Comparison of ENCODE assay signal across 12 cellular contexts in genomic region chr6:151627689-151628444, GRCh38.
DNase-seq lines count a peak whose midpoint lies in the region; ATAC-seq, FAIRE-seq and TF ChIP-seq lines count a peak whose summit lies in the region.
"Had no signal": no experiment of that assay in that cellular context is flagged by ENCODE, and none has a peak within 500 bp of the region (broad histone marks: within the 10 kb centered on the region; RNA-seq: fewer than 3 reads in every experiment).

No MANE protein-coding gene starts in this region.

- peak; percentile 8 for DNase-seq in GM06990 (ENCODE audit: extremely low read depth, insufficient read length)
- DNase-seq in H54 (ENCODE audit: insufficient read length, low spot score) = no peak
- peak; percentile 20 for DNase-seq in NCI-H748 (lab: John Stamatoyannopoulos, UW; ENCODE audit: unreplicated experiment)
- DNase-seq in glomerular visceral epithelial cell (ENCODE audit: extremely low spot score) = peak; percentile 4
- DNase-seq in lower lobe of right lung = no peak
- no peak for DNase-seq in suprapubic skin (ENCODE audit: low spot score in 2 of 2)
- no peak for DNase-seq in CD14-positive monocyte (ENCODE audit: low spot score)
- DNase-seq in NCI-H510A treated with DMSO at 0.1 percent for 48 hours (lab: John Stamatoyannopoulos, UW) = no peak
- DNase-seq: activated CD8-positive, alpha-beta memory T cell treated with anti-CD3 and anti-CD28 coated beads, Interleukin-2, amount 10 ng/mL, durations not matched to agents 7 days and 5 days; cortex of kidney; DMS79 treated with DMSO at 0.1 percent for 48 hours had no signal

- no peaks in the 10 kb centered on the region for H3K4me1 ChIP-seq in lower lobe of right lung
- H3K4me1 ChIP-seq in suprapubic skin = no peaks in the 10 kb centered on the region

- H3K4me3 ChIP-seq in GM06990 (replicated peaks; ENCODE audit: low read depth, low read length) (no peak overlapping the region), lower lobe of right lung (no peak overlapping the region), suprapubic skin (no peak overlapping the region)
- H3K4me3 ChIP-seq: HAP-1 had no signal

- no peak for TF ChIP-seq POLR2A in H54 (IDR thresholded peaks at IDR 0.05; ENCODE audit: low read depth, low read length)
- no peak for TF ChIP-seq POLR2A in suprapubic skin (IDR thresholded peaks at IDR 0.05)

- H3K27ac ChIP-seq in lower lobe of right lung = no peak overlapping the region
- H3K27ac ChIP-seq in suprapubic skin = no peak overlapping the region

- no peaks in the 10 kb centered on the region for H3K27me3 ChIP-seq in GM06990 (replicated peaks; ENCODE audit: control insufficient read depth, insufficient read depth, low read length)
- H3K27me3 ChIP-seq in lower lobe of right lung (ENCODE audit: low read depth) = no peaks in the 10 kb centered on the region
- no peaks in the 10 kb centered on the region for H3K27me3 ChIP-seq in suprapubic skin

- no peaks in the 10 kb centered on the region for H3K9me3 ChIP-seq in lower lobe of right lung
- no peaks in the 10 kb centered on the region for H3K9me3 ChIP-seq in suprapubic skin
- H3K9me3 ChIP-seq: HAP-1 had no signal

- ATAC-seq in lower lobe of right lung = no peak
- ATAC-seq: activated CD8-positive, alpha-beta memory T cell treated with anti-CD3 and anti-CD28 coated beads, Interleukin-2, amount 10 ng/mL, durations not matched to agents 7 days and 5 days had no signal

- H3K4me3 Mint-ChIP-seq in CD14-positive monocyte = no peak overlapping the region
- H3K4me3 Mint-ChIP-seq: activated CD8-positive, alpha-beta memory T cell treated with anti-CD3 and anti-CD28 coated beads, Interleukin-2, amount 10 ng/mL, durations not matched to agents 7 days and 5 days had no signal

- TF ChIP-seq CTCF in GM06990 (IDR thresholded peaks at IDR 0.05; ENCODE audit: insufficient read depth, low read length, poor library complexity, severe bottlenecking) (no peak), lower lobe of right lung (IDR thresholded peaks at IDR 0.05) (no peak), suprapubic skin (IDR thresholded peaks at IDR 0.05) (no peak), CD14-positive monocyte (IDR thresholded peaks at IDR 0.05) (no peak)

- no peak overlapping the region for H3K27ac Mint-ChIP-seq in CD14-positive monocyte
- H3K27ac Mint-ChIP-seq: activated CD8-positive, alpha-beta memory T cell treated with anti-CD3 and anti-CD28 coated beads, Interleukin-2, amount 10 ng/mL, durations not matched to agents 7 days and 5 days had no signal

- H3K9me3 Mint-ChIP-seq in CD14-positive monocyte = peaks cover 0 to 6% (median 2%) of the 10 kb centered on the region in 7 donors

- WGBS in suprapubic skin = 33% methylated on average over 3 of the region's 3 CpGs

- no peak for TF ChIP-seq EP300 in suprapubic skin (IDR thresholded peaks at IDR 0.05)

- H3K36me3 Mint-ChIP-seq in CD14-positive monocyte = no peaks in the 10 kb centered on the region
- H3K36me3 Mint-ChIP-seq: activated CD8-positive, alpha-beta memory T cell treated with anti-CD3 and anti-CD28 coated beads, Interleukin-2, amount 10 ng/mL, durations not matched to agents 7 days and 5 days had no signal

- H3K27me3 Mint-ChIP-seq in CD14-positive monocyte (ENCODE audit: low read depth in 3 of 3) = peaks cover 2 to 4% (median 3%) of the 10 kb centered on the region in 3 donors

- intact Hi-C loops in lower lobe of right lung (cut with DNase I) = no loop called here
- intact Hi-C loops in CD14-positive monocyte (cut with micrococcal nuclease) = no loop called here

- peaks cover 5% of the 10 kb centered on the region for H3K4me1 Mint-ChIP-seq in CD14-positive monocyte

- peak; percentile 23 for FAIRE-seq in H54 (lab: Jason Lieb, UNC)

- H3K36me3 ChIP-seq in GM06990 (ENCODE audit: control insufficient read depth, insufficient read depth, low read length) (no peaks in the 10 kb centered on the region), lower lobe of right lung (no peaks in the 10 kb centered on the region), suprapubic skin (no peaks in the 10 kb centered on the region)
- H3K36me3 ChIP-seq: HAP-1 had no signal

Comparison
In these comparisons a context has a peak if more than half of its experiments do, and no peak if none do; other contexts are left out.
1. DNase-seq: peak in GM06990 (single experiment), NCI-H748 (single experiment) and glomerular visceral epithelial cell (single experiment); none in H54 (single experiment), lower lobe of right lung (single experiment), suprapubic skin (0 of 2), CD14-positive monocyte (single experiment) and NCI-H510A treated with DMSO at 0.1 percent for 48 hours (single experiment).